In the genomic region with DNA sequence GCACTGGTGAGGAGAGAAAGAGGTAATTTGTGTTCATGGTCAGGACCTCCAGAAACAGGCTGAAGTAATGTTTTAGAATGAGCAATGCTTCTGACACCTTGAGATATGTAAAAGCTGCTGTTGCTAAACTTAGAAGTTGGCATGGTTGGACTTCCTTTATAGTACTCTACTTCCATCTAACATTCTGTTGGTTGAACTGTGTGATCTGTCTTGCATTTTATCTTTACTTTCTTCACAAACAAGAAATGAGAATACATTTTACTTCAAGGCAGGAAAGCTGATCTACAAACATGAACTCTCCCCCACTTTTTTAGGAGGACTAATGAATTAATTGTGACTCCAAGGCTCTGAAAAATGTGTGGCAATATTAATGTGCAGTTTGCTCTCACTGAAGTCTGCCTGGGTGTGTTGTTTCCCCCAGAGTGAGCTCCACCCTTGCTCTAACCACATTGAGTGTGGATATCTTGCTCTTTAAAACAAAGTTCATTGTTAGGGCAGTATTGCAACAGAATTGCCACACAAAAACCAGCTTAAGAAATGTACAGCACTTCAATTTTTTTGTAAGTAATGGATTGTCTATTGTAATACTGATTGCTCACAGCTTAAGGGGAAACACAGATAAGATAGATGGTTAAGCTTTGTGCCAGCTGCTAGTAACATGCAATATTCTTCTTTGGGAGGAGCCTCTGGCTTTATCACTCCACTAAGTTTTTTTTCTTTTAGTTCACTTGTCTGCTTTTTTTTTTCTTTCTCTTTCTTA, we compare ENCODE assay signal across 8 cellular contexts.
DNase-seq lines count a peak whose midpoint lies in the region; ATAC-seq and TF ChIP-seq lines count a peak whose summit lies in the region.

No MANE protein-coding gene starts in this region.

- H3K79me1 ChIP-seq in H9 (ENCODE audit: insufficient read depth, low read depth, low read length, poor library complexity, severe bottlenecking) = no peaks in the 10 kb centered on the region

- H3K27me3 ChIP-seq in H9 (ENCODE audit: insufficient read depth, low read length) = no peaks in the 10 kb centered on the region
- H3K27me3 ChIP-seq in right atrium auricular region = no peaks in the 10 kb centered on the region
- no peaks in the 10 kb centered on the region for H3K27me3 ChIP-seq in smooth muscle cell (ENCODE audit: low read depth)

- no peak for TF ChIP-seq CTCF in H9 (conservative IDR thresholded peaks at IDR 0.05)
- no peak for TF ChIP-seq CTCF in right atrium auricular region (IDR thresholded peaks at IDR 0.05)
- no peak for TF ChIP-seq CTCF in smooth muscle cell (IDR thresholded peaks at IDR 0.05; ENCODE audit: borderline replicate concordance, insufficient read depth, poor library complexity, severe bottlenecking)

- H3K27ac Mint-ChIP-seq in H9 = peak overlapping the region in 2 of 3 experiments; percentile 9 to 57; a peak in 3 of 7 replicates
- peak overlapping the region; percentile 95 for H3K27ac Mint-ChIP-seq in activated naive CD8-positive, alpha-beta T cell treated with anti-CD3 and anti-CD28 coated beads, Interleukin-2, amount 10 ng/mL, durations not matched to agents 7 days and 5 days

- no peak overlapping the region for H2BK120ac ChIP-seq in H9 (ENCODE audit: low read depth, low read length, poor library complexity, severe bottlenecking)

- H2BK12ac ChIP-seq in H9 (ENCODE audit: insufficient read length, low read depth, low read length) = no peak overlapping the region

- no peaks in the 10 kb centered on the region for H3K9me3 Mint-ChIP-seq in H9
- no peaks in the 10 kb centered on the region for H3K9me3 Mint-ChIP-seq in activated naive CD8-positive, alpha-beta T cell treated with anti-CD3 and anti-CD28 coated beads, Interleukin-2, amount 10 ng/mL, durations not matched to agents 7 days and 5 days

- no peak overlapping the region for H4K91ac ChIP-seq in H9 (ENCODE audit: insufficient read length, low read depth, low read length)

- H3K23ac ChIP-seq in H9 (ENCODE audit: insufficient read length, low read depth, low read length) = no peak overlapping the region

- no peak overlapping the region for H2BK15ac ChIP-seq in H9 (ENCODE audit: low read depth, low read length)

- no peak overlapping the region for H3K9ac ChIP-seq in H9 (ENCODE audit: extremely low read depth, insufficient read length, low read length)
- peak overlapping the region; percentile 5 for H3K9ac ChIP-seq in smooth muscle cell (ENCODE audit: low read depth)

- H3K4me3 Mint-ChIP-seq in H9 = no peak overlapping the region
- peak overlapping the region; percentile 94 for H3K4me3 Mint-ChIP-seq in activated naive CD8-positive, alpha-beta T cell treated with anti-CD3 and anti-CD28 coated beads, Interleukin-2, amount 10 ng/mL, durations not matched to agents 7 days and 5 days

- H3K9me3 ChIP-seq in H9 (ENCODE audit: control insufficient read depth, low read depth, low read length) (no peaks in the 10 kb centered on the region), KOPT-K1 (ENCODE audit: insufficient read depth, low read length, poor library complexity, severe bottlenecking) (no peaks in the 10 kb centered on the region), right atrium auricular region (no peaks in the 10 kb centered on the region), smooth muscle cell (replicated peaks; ENCODE audit: low read depth) (no peaks in the 10 kb centered on the region)

- H3T11ph ChIP-seq in H9 (ENCODE audit: low read length) = no peak overlapping the region

- H3K36me3 ChIP-seq in KOPT-K1 (ENCODE audit: insufficient read depth, low read length) (no peaks in the 10 kb centered on the region), right atrium auricular region (no peaks in the 10 kb centered on the region), smooth muscle cell (ENCODE audit: low read depth) (no peaks in the 10 kb centered on the region)

- no peaks in the 10 kb centered on the region for H3K23me2 ChIP-seq in H9 (ENCODE audit: insufficient read length, low read depth, low read length, poor library complexity, severe bottlenecking)

- H3K4me1 ChIP-seq in H9 (ENCODE audit: insufficient read depth, low read length) (peaks cover 2% of the 10 kb centered on the region; the same call in 1 of the 2 replicates), right atrium auricular region (peaks cover 0 to 85% of the 10 kb centered on the region in 2 donors), smooth muscle cell (ENCODE audit: low read depth) (peaks cover 50% of the 10 kb centered on the region)

- DNase-seq in H9 (no peak), right atrium auricular region (ENCODE audit: low spot score) (peak; percentile 81), smooth muscle cell (lab: John Stamatoyannopoulos, UW; ENCODE audit: unreplicated experiment) (no peak), NCI-H510A (lab: John Stamatoyannopoulos, UW) (no peak), cerebellum (ENCODE audit: low spot score) (no peak)
- no peak for DNase-seq in activated naive CD8-positive, alpha-beta T cell treated with anti-CD3 and anti-CD28 coated beads, Interleukin-2, amount 10 ng/mL, durations not matched to agents 7 days and 5 days

- H3K36me3 Mint-ChIP-seq in H9 (ENCODE audit: insufficient read depth in 1 of 3, low read depth in 3 of 3) = no peaks in the 10 kb centered on the region
- H3K36me3 Mint-ChIP-seq in activated naive CD8-positive, alpha-beta T cell treated with anti-CD3 and anti-CD28 coated beads, Interleukin-2, amount 10 ng/mL, durations not matched to agents 7 days and 5 days = peaks cover 10% of the 10 kb centered on the region

- peak; percentile 75 for ATAC-seq in GM18499 (IDR thresholded peaks at IDR 0.05; ENCODE audit: insufficient read depth, unreplicated experiment)
- ATAC-seq in activated naive CD8-positive, alpha-beta T cell treated with anti-CD3 and anti-CD28 coated beads, Interleukin-2, amount 10 ng/mL, durations not matched to agents 7 days and 5 days (ENCODE audit: low read depth) = peak; percentile 73

- H3K4me3 ChIP-seq in right atrium auricular region = peak overlapping the region in 1 of 2 donors; percentile 31
- peak overlapping the region; percentile 27 for H3K4me3 ChIP-seq in smooth muscle cell

- H2BK20ac ChIP-seq in H9 (ENCODE audit: low read depth, low read length, poor library complexity, severe bottlenecking) = no peak overlapping the region

- H3K18ac ChIP-seq in H9 (ENCODE audit: insufficient read length, low read depth, low read length) = no peak overlapping the region

- H2AFZ ChIP-seq in H9 (ENCODE audit: low read length) = no peak overlapping the region
- no peak overlapping the region for H2AFZ ChIP-seq in smooth muscle cell (ENCODE audit: low read depth)

- no peak overlapping the region for H3K4ac ChIP-seq in H9 (ENCODE audit: low read depth, low read length)

- no peak overlapping the region for H3K56ac ChIP-seq in H9 (ENCODE audit: insufficient read length, low read depth, low read length)

- H3K27me3 Mint-ChIP-seq in H9 (ENCODE audit: low read depth) = no peaks in the 10 kb centered on the region
- H3K27me3 Mint-ChIP-seq in activated naive CD8-positive, alpha-beta T cell treated with anti-CD3 and anti-CD28 coated beads, Interleukin-2, amount 10 ng/mL, durations not matched to agents 7 days and 5 days = no peaks in the 10 kb centered on the region

- peaks cover 35 to 36% of the 10 kb centered on the region in 2 experiments for H3K4me1 Mint-ChIP-seq in H9
- peaks cover 73% of the 10 kb centered on the region for H3K4me1 Mint-ChIP-seq in activated naive CD8-positive, alpha-beta T cell treated with anti-CD3 and anti-CD28 coated beads, Interleukin-2, amount 10 ng/mL, durations not matched to agents 7 days and 5 days

- H3K79me2 ChIP-seq in H9 (ENCODE audit: insufficient read depth, low read length) (no peaks in the 10 kb centered on the region; the same call in 1 of the 2 replicates), smooth muscle cell (ENCODE audit: low read depth) (peaks cover 75% of the 10 kb centered on the region)

- H3K4me2 ChIP-seq in H9 (ENCODE audit: insufficient read depth, insufficient read length, low read length) (no peak overlapping the region), smooth muscle cell (peak overlapping the region; percentile 53)

- no peaks in the 10 kb centered on the region for H4K20me1 ChIP-seq in H9 (ENCODE audit: control insufficient read depth, insufficient read depth, insufficient read length)
- peaks cover 52% of the 10 kb centered on the region for H4K20me1 ChIP-seq in smooth muscle cell (ENCODE audit: low read depth)

- H2BK5ac ChIP-seq in H9 (ENCODE audit: insufficient read length, low read length) = no peak overlapping the region

- POLR2A ChIA-PET in activated naive CD8-positive, alpha-beta T cell treated with anti-CD3 and anti-CD28 coated beads, Interleukin-2, amount 10 ng/mL, durations not matched to agents 7 days and 5 days (lab: Charles Lee) = interaction anchor here (0.6 to 3.8 kb wide), 6 partner anchors 8 to 228 kb away, joined by 3 to 32 read pairs (median 6); a partner anchor contains a TSS

- H2AK5ac ChIP-seq in H9 (ENCODE audit: insufficient read length, low read length) = no peak overlapping the region

- H4K8ac ChIP-seq in H9 (replicated peaks; ENCODE audit: insufficient read length, low read depth, low read length) = no peak overlapping the region

- no peak overlapping the region for H3K14ac ChIP-seq in H9 (ENCODE audit: insufficient read depth, low read length)

- H3K27ac ChIP-seq in H9 (ENCODE audit: insufficient read length, low read depth, low read length) (no peak overlapping the region), KOPT-K1 (ENCODE audit: low read depth, low read length, poor library complexity, severe bottlenecking) (peak overlapping the region; percentile 65), right atrium auricular region (peak overlapping the region; percentile 71 to 85), smooth muscle cell (ENCODE audit: low read depth) (peak overlapping the region; percentile 67)

- H4K5ac ChIP-seq in H9 (ENCODE audit: insufficient read length, low read depth, low read length) = no peak overlapping the region

- H3F3A ChIP-seq in smooth muscle cell (ENCODE audit: low read depth) = peaks cover 4% of the 10 kb centered on the region
